8 cellular contexts compared by ENCODE assay signal in the genomic region with DNA sequence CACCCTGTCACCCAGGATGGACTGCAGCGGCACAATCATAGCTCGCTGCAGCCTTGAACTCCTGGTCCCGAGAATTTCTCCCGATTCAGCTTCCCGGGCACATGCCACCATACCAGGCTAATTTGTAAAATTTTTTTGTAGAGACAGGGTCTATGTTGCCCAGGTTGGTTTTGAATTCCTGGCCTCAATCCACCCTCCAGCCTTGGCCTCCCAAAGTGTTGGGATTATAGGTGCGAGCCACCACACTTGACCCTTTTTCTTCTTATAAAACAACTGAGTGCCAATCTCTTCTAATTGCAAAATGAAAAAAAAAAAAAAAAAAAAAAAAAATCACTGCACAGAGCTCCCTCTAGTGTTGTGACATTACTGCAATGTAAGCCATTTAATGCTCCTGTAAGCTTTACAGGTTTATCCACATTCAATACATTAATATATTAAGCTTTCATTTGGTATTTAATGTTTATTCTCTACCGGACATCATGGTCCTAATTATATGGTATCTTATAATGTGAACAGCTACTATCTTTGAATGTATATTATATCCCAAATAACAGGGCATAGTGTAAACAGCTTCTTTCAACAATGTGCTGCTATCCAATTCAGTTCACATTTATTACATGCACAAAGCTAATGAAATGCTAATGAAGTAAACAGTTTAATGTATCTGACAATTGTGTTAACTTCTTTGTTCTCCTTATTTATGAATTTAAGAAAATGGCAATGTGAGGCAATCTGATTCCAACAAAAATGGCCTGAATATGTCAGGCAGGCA. TPM values are rescaled to one million over a fixed set of nuclear protein-coding genes. Genes with fewer than 3 reads are reported as not detected.
DNase-seq lines count a peak whose midpoint lies in the region; ATAC-seq and TF ChIP-seq lines count a peak whose summit lies in the region.

No MANE protein-coding gene starts in this region.

- no peaks in the 10 kb centered on the region for H3K4me1 ChIP-seq in testis

- no peak for TF ChIP-seq POLR2A in testis (IDR thresholded peaks at IDR 0.05)

- H3K9me3 Mint-ChIP-seq in activated naive CD4-positive, alpha-beta T cell treated with anti-CD3 and anti-CD28 coated beads, Interleukin-2, amount 50 U/mL, for 72 hours: no peaks in the 10 kb centered on the region

- peak; percentile 29 to 36 for ATAC-seq in activated naive CD4-positive, alpha-beta T cell treated with anti-CD3 and anti-CD28 coated beads, Interleukin-2, amount 50 U/mL, for 72 hours
- ATAC-seq in HG03521 (IDR thresholded peaks at IDR 0.05; ENCODE audit: unreplicated experiment) (no peak), GM18870 (IDR thresholded peaks at IDR 0.05; ENCODE audit: unreplicated experiment) (no peak)

- 58 to 60% methylated on average over 7 of the region's 7 CpGs for WGBS in testis, 2 donors

- no peaks in the 10 kb centered on the region for H3K36me3 ChIP-seq in testis (ENCODE audit: low read depth, missing control alignments)

- H3K4me3 ChIP-seq in dorsolateral prefrontal cortex: no peak overlapping the region
- no peak overlapping the region for H3K4me3 ChIP-seq in testis

- peak overlapping the region in 8 of 59 donors; percentile 2 to 26 (median 13) for H3K27ac ChIP-seq in dorsolateral prefrontal cortex
- H3K27ac ChIP-seq in testis: no peak overlapping the region

- intact Hi-C loops in dorsolateral prefrontal cortex (cut with DNase I) (loop anchor here (2.0 to 5.0 kb wide), 2 partner anchors 73 to 154 kb away; no protein-coding TSS in a partner anchor), testis (cut with DNase I; ENCODE audit: low total_unique reads) (no loop called here)

- H3K27ac Mint-ChIP-seq in activated naive CD4-positive, alpha-beta T cell treated with anti-CD3 and anti-CD28 coated beads, Interleukin-2, amount 50 U/mL, for 72 hours: no peak overlapping the region

- H3K27me3 ChIP-seq in dorsolateral prefrontal cortex: no peaks in the 10 kb centered on the region
- H3K27me3 ChIP-seq in testis: no peaks in the 10 kb centered on the region

- peaks cover 0 to 9% of the 10 kb centered on the region in 2 donors for H3K36me3 Mint-ChIP-seq in activated naive CD4-positive, alpha-beta T cell treated with anti-CD3 and anti-CD28 coated beads, Interleukin-2, amount 50 U/mL, for 72 hours

- no peaks in the 10 kb centered on the region for H3K9me3 ChIP-seq in testis

- TF ChIP-seq CTCF in dorsolateral prefrontal cortex (IDR thresholded peaks at IDR 0.05 in 54 of 56, conservative IDR thresholded peaks at IDR 0.05 in 2 of 56; ENCODE audit: low read depth in 1 of 56, partially characterized antibody in 56 of 56): peak; percentile 48 to 87 (median 68)
- TF ChIP-seq CTCF in testis (IDR thresholded peaks at IDR 0.05): peak in 1 of 3 experiments; percentile 50

- DNase-seq in activated naive CD4-positive, alpha-beta T cell treated with anti-CD3 and anti-CD28 coated beads, Interleukin-2, amount 50 U/mL, for 72 hours (ENCODE audit: low spot score in 2 of 2): no peak
- no peak for DNase-seq in activated naive CD4-positive, alpha-beta T cell treated with Interleukin-2 at 50 U/mL for 16 hours
- peak; percentile 22 for DNase-seq in NCI-H2227 (lab: John Stamatoyannopoulos, UW; ENCODE audit: unreplicated experiment)
- no peak for DNase-seq in dorsolateral prefrontal cortex
- DNase-seq in medulla oblongata (ENCODE audit: extremely low spot score): peak; percentile 15
- no peak for DNase-seq in testis

RNA-seq across cellular contexts. Expression of gene COPB1, which starts 44.6 kb away (rescaled TPM):
- total RNA-seq in activated naive CD4-positive, alpha-beta T cell treated with anti-CD3 and anti-CD28 coated beads, Interleukin-2, amount 50 U/mL, for 72 hours: 100 to 1,000 TPM in 1 of 2 donors, 10 to 100 TPM in 1; 90.5 to 110 TPM
- total RNA-seq in dorsolateral prefrontal cortex (10 to 100 TPM; 37.4 to 62.0 (median 47.8) TPM), testis (10 to 100 TPM; 83.5 to 87.3 TPM)
- polyA plus RNA-seq in testis (ENCODE audit: insufficient read depth, low read depth, low replicate concordance): 71.7 TPM

Comparison
In these comparisons a context has a peak if more than half of its experiments do, and no peak if none do; other contexts are left out.
1. ATAC-seq: peak in activated naive CD4-positive, alpha-beta T cell treated with anti-CD3 and anti-CD28 coated beads, Interleukin-2, amount 50 U/mL, for 72 hours (2 of 2); none in HG03521 (single experiment) and GM18870 (single experiment).
2. DNase-seq: peak in NCI-H2227 (single experiment) and medulla oblongata (single experiment); none in activated naive CD4-positive, alpha-beta T cell treated with anti-CD3 and anti-CD28 coated beads, Interleukin-2, amount 50 U/mL, for 72 hours (0 of 2), activated naive CD4-positive, alpha-beta T cell treated with Interleukin-2 at 50 U/mL for 16 hours (single experiment), dorsolateral prefrontal cortex (0 of 10) and testis (single experiment).